In genomic region chr13:39510296-39510695, GRCh38 we compare ENCODE assay signal across 14 cellular contexts.
DNase-seq lines count a peak whose midpoint lies in the region; ATAC-seq and TF ChIP-seq lines count a peak whose summit lies in the region.
"Had no signal": no experiment of that assay in that cellular context is flagged by ENCODE, and none has a peak within 500 bp of the region (broad histone marks: within the 10 kb centered on the region; RNA-seq: fewer than 3 reads in every experiment).

No MANE protein-coding gene starts in this region.

- ATAC-seq in GM18870 (IDR thresholded peaks at IDR 0.05; ENCODE audit: unreplicated experiment) = peak; percentile 88
- ATAC-seq in GM21786 (IDR thresholded peaks at IDR 0.05; ENCODE audit: unreplicated experiment) = peak; percentile 50
- ATAC-seq: psoas muscle had no signal

- H3K27ac ChIP-seq in MM.1S (ENCODE audit: low read length) = no peak overlapping the region
- H3K27ac ChIP-seq: psoas muscle had no signal

- H3K36me3 ChIP-seq in MM.1S (replicated peaks; ENCODE audit: insufficient read depth, low read length) = no peaks in the 10 kb centered on the region

- H3K9ac ChIP-seq in MM.1S (ENCODE audit: low read length) = no peak overlapping the region

- DNase-seq in MM.1S (peak; percentile 69), T47D (ENCODE audit: low read depth in 1 of 2, low spot score in 1 of 2) (peak; percentile 10 to 81), HT-29 (ENCODE audit: low spot score) (no peak), EL (no peak), KBM-7 (no peak), HuH-7.5 (ENCODE audit: low spot score) (no peak)
- DNase-seq: activated T-cell treated with anti-CD3 and anti-CD28 coated beads, Interleukin-2, amount 50 U/mL, for 1 hour; caudate nucleus; NCI-H510A treated with DMSO at 0.1 percent for 48 hours; psoas muscle; T-helper 9 cell had no signal

- H3K4me2 ChIP-seq in MM.1S (ENCODE audit: low read depth, low read length) = no peak overlapping the region

- TF ChIP-seq CTCF in MM.1S (IDR thresholded peaks at IDR 0.05; ENCODE audit: low read length) = no peak

- H4K20me1 ChIP-seq in MM.1S (ENCODE audit: insufficient read depth, low read length) = no peaks in the 10 kb centered on the region

- no peak overlapping the region for H3K4me3 ChIP-seq in MM.1S (ENCODE audit: low read length)
- H3K4me3 ChIP-seq: lung, psoas muscle had no signal

- no peaks in the 10 kb centered on the region for H3K9me2 ChIP-seq in MM.1S (replicated peaks; ENCODE audit: insufficient read depth, low read length)

- no peak overlapping the region for H2AFZ ChIP-seq in MM.1S (ENCODE audit: low read length)

- no peaks in the 10 kb centered on the region for H3K27me3 ChIP-seq in MM.1S (replicated peaks; ENCODE audit: insufficient read depth, low read length)

- H3K4me1 ChIP-seq in MM.1S (ENCODE audit: low read length) = 0 out of 2 replicates have a peak, but pooled peaks cover 4% of the 10 kb centered on the region
- H3K4me1 ChIP-seq: psoas muscle had no signal

- no peaks in the 10 kb centered on the region for H3K79me2 ChIP-seq in MM.1S (ENCODE audit: low read length)

- no peaks in the 10 kb centered on the region for H3K9me3 ChIP-seq in MM.1S (replicated peaks; ENCODE audit: insufficient read depth, low read length)
- H3K9me3 ChIP-seq: psoas muscle had no signal

- in situ Hi-C loops in T47D (cut with HindIII; ENCODE audit: low pct_unique_long_range_greater_than_20kb, low sequenced_read_pairs) = no loop called here
- in situ Hi-C loops in KBM-7 (cut with MboI; ENCODE audit: low pct_unique_long_range_greater_than_20kb, low sequenced_read_pairs) = no loop called here

- H3F3A ChIP-seq in MM.1S (ENCODE audit: insufficient read depth, low read length) = no peaks in the 10 kb centered on the region

Comparison
In these comparisons a context has a peak if more than half of its experiments do, and no peak if none do; other contexts are left out.
1. DNase-seq: peak in MM.1S (single experiment) and T47D (2 of 2); none in HT-29 (single experiment), EL (single experiment), KBM-7 (single experiment) and HuH-7.5 (single experiment).